Comparison of ENCODE assay signal across 1 cellular context in genomic region chr13:99979453-99980200, GRCh38.
A peak's percentile ranks its signal among the peaks of the same experiment; 100 is the strongest.
TF ChIP-seq lines count a peak whose summit lies in the region.

No MANE protein-coding gene starts in this region.

TF ChIP-seq in K562, 482 proteins besides CTCF, POLR2A, EP300 and RAD21 (continued from another document and continues in another):
- TF ChIP-seq ZNF140 (CRISPR knock-in tag; IDR thresholded peaks at IDR 0.05), result no peak
- no peak for TF ChIP-seq CCAR2 (IDR thresholded peaks at IDR 0.05; ENCODE audit: low read depth, low read length)
- TF ChIP-seq, protein P1, sequence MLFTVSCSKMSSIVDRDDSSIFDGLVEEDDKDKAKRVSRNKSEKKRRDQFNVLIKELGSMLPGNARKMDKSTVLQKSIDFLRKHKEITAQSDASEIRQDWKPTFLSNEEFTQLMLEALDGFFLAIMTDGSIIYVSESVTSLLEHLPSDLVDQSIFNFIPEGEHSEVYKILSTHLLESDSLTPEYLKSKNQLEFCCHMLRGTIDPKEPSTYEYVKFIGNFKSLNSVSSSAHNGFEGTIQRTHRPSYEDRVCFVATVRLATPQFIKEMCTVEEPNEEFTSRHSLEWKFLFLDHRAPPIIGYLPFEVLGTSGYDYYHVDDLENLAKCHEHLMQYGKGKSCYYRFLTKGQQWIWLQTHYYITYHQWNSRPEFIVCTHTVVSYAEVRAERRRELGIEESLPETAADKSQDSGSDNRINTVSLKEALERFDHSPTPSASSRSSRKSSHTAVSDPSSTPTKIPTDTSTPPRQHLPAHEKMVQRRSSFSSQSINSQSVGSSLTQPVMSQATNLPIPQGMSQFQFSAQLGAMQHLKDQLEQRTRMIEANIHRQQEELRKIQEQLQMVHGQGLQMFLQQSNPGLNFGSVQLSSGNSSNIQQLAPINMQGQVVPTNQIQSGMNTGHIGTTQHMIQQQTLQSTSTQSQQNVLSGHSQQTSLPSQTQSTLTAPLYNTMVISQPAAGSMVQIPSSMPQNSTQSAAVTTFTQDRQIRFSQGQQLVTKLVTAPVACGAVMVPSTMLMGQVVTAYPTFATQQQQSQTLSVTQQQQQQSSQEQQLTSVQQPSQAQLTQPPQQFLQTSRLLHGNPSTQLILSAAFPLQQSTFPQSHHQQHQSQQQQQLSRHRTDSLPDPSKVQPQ (CRISPR knock-in tag; IDR thresholded peaks at IDR 0.05; ENCODE audit: borderline replicate concordance), result no peak
- no peak for TF ChIP-seq ZC3H4 (CRISPR knock-in tag; IDR thresholded peaks at IDR 0.05; ENCODE audit: borderline replicate concordance)
- TF ChIP-seq, protein P2, sequence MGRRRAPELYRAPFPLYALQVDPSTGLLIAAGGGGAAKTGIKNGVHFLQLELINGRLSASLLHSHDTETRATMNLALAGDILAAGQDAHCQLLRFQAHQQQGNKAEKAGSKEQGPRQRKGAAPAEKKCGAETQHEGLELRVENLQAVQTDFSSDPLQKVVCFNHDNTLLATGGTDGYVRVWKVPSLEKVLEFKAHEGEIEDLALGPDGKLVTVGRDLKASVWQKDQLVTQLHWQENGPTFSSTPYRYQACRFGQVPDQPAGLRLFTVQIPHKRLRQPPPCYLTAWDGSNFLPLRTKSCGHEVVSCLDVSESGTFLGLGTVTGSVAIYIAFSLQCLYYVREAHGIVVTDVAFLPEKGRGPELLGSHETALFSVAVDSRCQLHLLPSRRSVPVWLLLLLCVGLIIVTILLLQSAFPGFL (CRISPR knock-in tag; IDR thresholded peaks at IDR 0.05), result no peak
- no peak for TF ChIP-seq ZNF75A (CRISPR knock-in tag; IDR thresholded peaks at IDR 0.05)
- no peak for TF ChIP-seq SMARCA5 (IDR thresholded peaks at IDR 0.05)
- TF ChIP-seq, protein P3, sequence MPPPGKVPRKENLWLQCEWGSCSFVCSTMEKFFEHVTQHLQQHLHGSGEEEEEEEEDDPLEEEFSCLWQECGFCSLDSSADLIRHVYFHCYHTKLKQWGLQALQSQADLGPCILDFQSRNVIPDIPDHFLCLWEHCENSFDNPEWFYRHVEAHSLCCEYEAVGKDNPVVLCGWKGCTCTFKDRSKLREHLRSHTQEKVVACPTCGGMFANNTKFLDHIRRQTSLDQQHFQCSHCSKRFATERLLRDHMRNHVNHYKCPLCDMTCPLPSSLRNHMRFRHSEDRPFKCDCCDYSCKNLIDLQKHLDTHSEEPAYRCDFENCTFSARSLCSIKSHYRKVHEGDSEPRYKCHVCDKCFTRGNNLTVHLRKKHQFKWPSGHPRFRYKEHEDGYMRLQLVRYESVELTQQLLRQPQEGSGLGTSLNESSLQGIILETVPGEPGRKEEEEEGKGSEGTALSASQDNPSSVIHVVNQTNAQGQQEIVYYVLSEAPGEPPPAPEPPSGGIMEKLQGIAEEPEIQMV (tag; conservative IDR thresholded peaks at IDR 0.05; ENCODE audit: low read depth), result no peak
- TF ChIP-seq MTA1 (IDR thresholded peaks at IDR 0.05; ENCODE audit: borderline replicate concordance), result no peak
- TF ChIP-seq ARID1B (IDR thresholded peaks at IDR 0.05), result no peak
- TF ChIP-seq RBFOX2 (IDR thresholded peaks at IDR 0.05; ENCODE audit: low read depth, low read length), result peak; percentile 36
- TF ChIP-seq, protein P4, sequence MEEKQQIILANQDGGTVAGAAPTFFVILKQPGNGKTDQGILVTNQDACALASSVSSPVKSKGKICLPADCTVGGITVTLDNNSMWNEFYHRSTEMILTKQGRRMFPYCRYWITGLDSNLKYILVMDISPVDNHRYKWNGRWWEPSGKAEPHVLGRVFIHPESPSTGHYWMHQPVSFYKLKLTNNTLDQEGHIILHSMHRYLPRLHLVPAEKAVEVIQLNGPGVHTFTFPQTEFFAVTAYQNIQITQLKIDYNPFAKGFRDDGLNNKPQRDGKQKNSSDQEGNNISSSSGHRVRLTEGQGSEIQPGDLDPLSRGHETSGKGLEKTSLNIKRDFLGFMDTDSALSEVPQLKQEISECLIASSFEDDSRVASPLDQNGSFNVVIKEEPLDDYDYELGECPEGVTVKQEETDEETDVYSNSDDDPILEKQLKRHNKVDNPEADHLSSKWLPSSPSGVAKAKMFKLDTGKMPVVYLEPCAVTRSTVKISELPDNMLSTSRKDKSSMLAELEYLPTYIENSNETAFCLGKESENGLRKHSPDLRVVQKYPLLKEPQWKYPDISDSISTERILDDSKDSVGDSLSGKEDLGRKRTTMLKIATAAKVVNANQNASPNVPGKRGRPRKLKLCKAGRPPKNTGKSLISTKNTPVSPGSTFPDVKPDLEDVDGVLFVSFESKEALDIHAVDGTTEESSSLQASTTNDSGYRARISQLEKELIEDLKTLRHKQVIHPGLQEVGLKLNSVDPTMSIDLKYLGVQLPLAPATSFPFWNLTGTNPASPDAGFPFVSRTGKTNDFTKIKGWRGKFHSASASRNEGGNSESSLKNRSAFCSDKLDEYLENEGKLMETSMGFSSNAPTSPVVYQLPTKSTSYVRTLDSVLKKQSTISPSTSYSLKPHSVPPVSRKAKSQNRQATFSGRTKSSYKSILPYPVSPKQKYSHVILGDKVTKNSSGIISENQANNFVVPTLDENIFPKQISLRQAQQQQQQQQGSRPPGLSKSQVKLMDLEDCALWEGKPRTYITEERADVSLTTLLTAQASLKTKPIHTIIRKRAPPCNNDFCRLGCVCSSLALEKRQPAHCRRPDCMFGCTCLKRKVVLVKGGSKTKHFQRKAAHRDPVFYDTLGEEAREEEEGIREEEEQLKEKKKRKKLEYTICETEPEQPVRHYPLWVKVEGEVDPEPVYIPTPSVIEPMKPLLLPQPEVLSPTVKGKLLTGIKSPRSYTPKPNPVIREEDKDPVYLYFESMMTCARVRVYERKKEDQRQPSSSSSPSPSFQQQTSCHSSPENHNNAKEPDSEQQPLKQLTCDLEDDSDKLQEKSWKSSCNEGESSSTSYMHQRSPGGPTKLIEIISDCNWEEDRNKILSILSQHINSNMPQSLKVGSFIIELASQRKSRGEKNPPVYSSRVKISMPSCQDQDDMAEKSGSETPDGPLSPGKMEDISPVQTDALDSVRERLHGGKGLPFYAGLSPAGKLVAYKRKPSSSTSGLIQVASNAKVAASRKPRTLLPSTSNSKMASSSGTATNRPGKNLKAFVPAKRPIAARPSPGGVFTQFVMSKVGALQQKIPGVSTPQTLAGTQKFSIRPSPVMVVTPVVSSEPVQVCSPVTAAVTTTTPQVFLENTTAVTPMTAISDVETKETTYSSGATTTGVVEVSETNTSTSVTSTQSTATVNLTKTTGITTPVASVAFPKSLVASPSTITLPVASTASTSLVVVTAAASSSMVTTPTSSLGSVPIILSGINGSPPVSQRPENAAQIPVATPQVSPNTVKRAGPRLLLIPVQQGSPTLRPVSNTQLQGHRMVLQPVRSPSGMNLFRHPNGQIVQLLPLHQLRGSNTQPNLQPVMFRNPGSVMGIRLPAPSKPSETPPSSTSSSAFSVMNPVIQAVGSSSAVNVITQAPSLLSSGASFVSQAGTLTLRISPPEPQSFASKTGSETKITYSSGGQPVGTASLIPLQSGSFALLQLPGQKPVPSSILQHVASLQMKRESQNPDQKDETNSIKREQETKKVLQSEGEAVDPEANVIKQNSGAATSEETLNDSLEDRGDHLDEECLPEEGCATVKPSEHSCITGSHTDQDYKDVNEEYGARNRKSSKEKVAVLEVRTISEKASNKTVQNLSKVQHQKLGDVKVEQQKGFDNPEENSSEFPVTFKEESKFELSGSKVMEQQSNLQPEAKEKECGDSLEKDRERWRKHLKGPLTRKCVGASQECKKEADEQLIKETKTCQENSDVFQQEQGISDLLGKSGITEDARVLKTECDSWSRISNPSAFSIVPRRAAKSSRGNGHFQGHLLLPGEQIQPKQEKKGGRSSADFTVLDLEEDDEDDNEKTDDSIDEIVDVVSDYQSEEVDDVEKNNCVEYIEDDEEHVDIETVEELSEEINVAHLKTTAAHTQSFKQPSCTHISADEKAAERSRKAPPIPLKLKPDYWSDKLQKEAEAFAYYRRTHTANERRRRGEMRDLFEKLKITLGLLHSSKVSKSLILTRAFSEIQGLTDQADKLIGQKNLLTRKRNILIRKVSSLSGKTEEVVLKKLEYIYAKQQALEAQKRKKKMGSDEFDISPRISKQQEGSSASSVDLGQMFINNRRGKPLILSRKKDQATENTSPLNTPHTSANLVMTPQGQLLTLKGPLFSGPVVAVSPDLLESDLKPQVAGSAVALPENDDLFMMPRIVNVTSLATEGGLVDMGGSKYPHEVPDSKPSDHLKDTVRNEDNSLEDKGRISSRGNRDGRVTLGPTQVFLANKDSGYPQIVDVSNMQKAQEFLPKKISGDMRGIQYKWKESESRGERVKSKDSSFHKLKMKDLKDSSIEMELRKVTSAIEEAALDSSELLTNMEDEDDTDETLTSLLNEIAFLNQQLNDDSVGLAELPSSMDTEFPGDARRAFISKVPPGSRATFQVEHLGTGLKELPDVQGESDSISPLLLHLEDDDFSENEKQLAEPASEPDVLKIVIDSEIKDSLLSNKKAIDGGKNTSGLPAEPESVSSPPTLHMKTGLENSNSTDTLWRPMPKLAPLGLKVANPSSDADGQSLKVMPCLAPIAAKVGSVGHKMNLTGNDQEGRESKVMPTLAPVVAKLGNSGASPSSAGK (IDR thresholded peaks at IDR 0.05), result peak; percentile 74
- TF ChIP-seq CXXC5 (CRISPR knock-in tag; IDR thresholded peaks at IDR 0.05), result peak; percentile 35; the same call in 1 of the 2 replicates
- TF ChIP-seq MTF1 (CRISPR knock-in tag; IDR thresholded peaks at IDR 0.05; ENCODE audit: borderline replicate concordance), result no peak
- TF ChIP-seq ZKSCAN8 (CRISPR knock-in tag; IDR thresholded peaks at IDR 0.05), result no peak
- TF ChIP-seq ETV1 (tag; conservative IDR thresholded peaks at IDR 0.05; ENCODE audit: low read depth), result no peak
- TF ChIP-seq, protein P5, sequence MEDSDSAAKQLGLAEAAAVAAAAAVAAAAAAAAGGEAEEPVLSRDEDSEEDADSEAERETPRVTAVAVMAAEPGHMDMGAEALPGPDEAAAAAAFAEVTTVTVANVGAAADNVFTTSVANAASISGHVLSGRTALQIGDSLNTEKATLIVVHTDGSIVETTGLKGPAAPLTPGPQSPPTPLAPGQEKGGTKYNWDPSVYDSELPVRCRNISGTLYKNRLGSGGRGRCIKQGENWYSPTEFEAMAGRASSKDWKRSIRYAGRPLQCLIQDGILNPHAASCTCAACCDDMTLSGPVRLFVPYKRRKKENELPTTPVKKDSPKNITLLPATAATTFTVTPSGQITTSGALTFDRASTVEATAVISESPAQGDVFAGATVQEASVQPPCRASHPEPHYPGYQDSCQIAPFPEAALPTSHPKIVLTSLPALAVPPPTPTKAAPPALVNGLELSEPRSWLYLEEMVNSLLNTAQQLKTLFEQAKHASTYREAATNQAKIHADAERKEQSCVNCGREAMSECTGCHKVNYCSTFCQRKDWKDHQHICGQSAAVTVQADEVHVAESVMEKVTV (CRISPR knock-in tag; IDR thresholded peaks at IDR 0.05), result no peak
- no peak for TF ChIP-seq HCFC1 (IDR thresholded peaks at IDR 0.05; ENCODE audit: low read depth, low read length)
- TF ChIP-seq USF2 (CRISPR knock-in tag; IDR thresholded peaks at IDR 0.05), result no peak
- TF ChIP-seq TRIM24 (IDR thresholded peaks at IDR 0.05), result no peak
- TF ChIP-seq CTBP1 (IDR thresholded peaks at IDR 0.05; ENCODE audit: borderline replicate concordance), result no peak
- no peak for TF ChIP-seq SMAD3 (CRISPR knock-in tag; conservative IDR thresholded peaks at IDR 0.05)
- no peak for TF ChIP-seq KAT8 (IDR thresholded peaks at IDR 0.05; ENCODE audit: low read depth)
- TF ChIP-seq SAP30 (IDR thresholded peaks at IDR 0.05; ENCODE audit: borderline replicate concordance, insufficient read depth, low read depth, low read length, poor library complexity, severe bottlenecking), result no peak
- TF ChIP-seq NONO (IDR thresholded peaks at IDR 0.05; ENCODE audit: low read depth in 2 of 2, low read length in 1 of 2), result no peak
- no peak for TF ChIP-seq LARP7 (IDR thresholded peaks at IDR 0.05)
- TF ChIP-seq POLR2G (IDR thresholded peaks at IDR 0.05; ENCODE audit: low read depth, low read length), result peak; percentile 66
- TF ChIP-seq, protein P6, sequence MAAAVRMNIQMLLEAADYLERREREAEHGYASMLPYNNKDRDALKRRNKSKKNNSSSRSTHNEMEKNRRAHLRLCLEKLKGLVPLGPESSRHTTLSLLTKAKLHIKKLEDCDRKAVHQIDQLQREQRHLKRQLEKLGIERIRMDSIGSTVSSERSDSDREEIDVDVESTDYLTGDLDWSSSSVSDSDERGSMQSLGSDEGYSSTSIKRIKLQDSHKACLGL (CRISPR knock-in tag; IDR thresholded peaks at IDR 0.05; ENCODE audit: borderline replicate concordance, poor library complexity, severe bottlenecking), result no peak
- TF ChIP-seq, protein P7, sequence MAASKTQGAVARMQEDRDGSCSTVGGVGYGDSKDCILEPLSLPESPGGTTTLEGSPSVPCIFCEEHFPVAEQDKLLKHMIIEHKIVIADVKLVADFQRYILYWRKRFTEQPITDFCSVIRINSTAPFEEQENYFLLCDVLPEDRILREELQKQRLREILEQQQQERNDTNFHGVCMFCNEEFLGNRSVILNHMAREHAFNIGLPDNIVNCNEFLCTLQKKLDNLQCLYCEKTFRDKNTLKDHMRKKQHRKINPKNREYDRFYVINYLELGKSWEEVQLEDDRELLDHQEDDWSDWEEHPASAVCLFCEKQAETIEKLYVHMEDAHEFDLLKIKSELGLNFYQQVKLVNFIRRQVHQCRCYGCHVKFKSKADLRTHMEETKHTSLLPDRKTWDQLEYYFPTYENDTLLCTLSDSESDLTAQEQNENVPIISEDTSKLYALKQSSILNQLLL (CRISPR knock-in tag; IDR thresholded peaks at IDR 0.05; ENCODE audit: borderline replicate concordance), result no peak
- peak; percentile 76 to 93 for TF ChIP-seq E2F6 (IDR thresholded peaks at IDR 0.05; ENCODE audit: borderline replicate concordance in 1 of 2, extremely low read depth in 1 of 2, insufficient read depth in 1 of 2, insufficient read length in 1 of 2, low read depth in 1 of 2, low read length in 1 of 2, poor library complexity in 1 of 2, severe bottlenecking in 1 of 2)
- TF ChIP-seq POLR2H (tag; IDR thresholded peaks at IDR 0.05; ENCODE audit: low read depth), result no peak
- no peak for TF ChIP-seq TFAP4 (CRISPR knock-in tag; IDR thresholded peaks at IDR 0.05; ENCODE audit: borderline replicate concordance)
- TF ChIP-seq DIDO1 (tag; IDR thresholded peaks at IDR 0.05; ENCODE audit: low read depth), result no peak
- no peak for TF ChIP-seq RFX1 (IDR thresholded peaks at IDR 0.05)
- TF ChIP-seq ZNF431 (CRISPR knock-in tag; IDR thresholded peaks at IDR 0.05), result no peak
- TF ChIP-seq TOE1 (IDR thresholded peaks at IDR 0.05; ENCODE audit: borderline replicate concordance), result no peak
- no peak for TF ChIP-seq TOE1 (CRISPR knock-in tag; IDR thresholded peaks at IDR 0.05; ENCODE audit: borderline replicate concordance, low read depth)
- TF ChIP-seq ZFP1 (CRISPR knock-in tag; IDR thresholded peaks at IDR 0.05), result no peak
